Comparison of ENCODE assay signal across 8 cellular contexts in genomic region chr6:106547053-106547414, GRCh38.
A peak's percentile ranks its signal among the peaks of the same experiment; 100 is the strongest.
DNase-seq lines count a peak whose midpoint lies in the region; ATAC-seq and TF ChIP-seq lines count a peak whose summit lies in the region.

No MANE protein-coding gene starts in this region.

- no peak overlapping the region for H2AFZ ChIP-seq in OCI-LY3 (ENCODE audit: low read depth, low read length)

- H4K20me1 ChIP-seq in OCI-LY3 (ENCODE audit: insufficient read depth, low read length): no peaks in the 10 kb centered on the region

- H3K9me3 ChIP-seq in OCI-LY3 (ENCODE audit: insufficient read depth, low read length): no peaks in the 10 kb centered on the region
- H3K9me3 ChIP-seq in skeletal muscle tissue (ENCODE audit: control insufficient read depth in 3 of 3, low read length in 3 of 3): no peaks in the 10 kb centered on the region
- no peaks in the 10 kb centered on the region for H3K9me3 ChIP-seq in SJCRH30 (replicated peaks)

- DNase-seq in NCI-H2081 (lab: John Stamatoyannopoulos, UW): peak; percentile 6 to 43
- no peak for DNase-seq in NCI-H2081 treated with DMSO at 0.1 percent for 48 hours (lab: John Stamatoyannopoulos, UW)
- no peak for DNase-seq in epithelial cell of prostate (ENCODE audit: low read depth, low spot score)
- no peak for DNase-seq in GM03348 (ENCODE audit: low spot score)
- DNase-seq in SJCRH30: no peak

- H3K27ac ChIP-seq in OCI-LY3 (ENCODE audit: low read length) (peak overlapping the region; percentile 32; the same call in 1 of the 2 replicates), epithelial cell of prostate (peak overlapping the region; percentile 98), skeletal muscle tissue (ENCODE audit: low read depth, low read length) (peak overlapping the region; percentile 65), SJCRH30 (no peak overlapping the region)

- H3K36me3 ChIP-seq in OCI-LY3 (replicated peaks; ENCODE audit: low read depth, low read length) (peaks cover 54% of the 10 kb centered on the region), skeletal muscle tissue (ENCODE audit: control insufficient read depth in 3 of 3, insufficient read depth in 3 of 3, low read length in 3 of 3) (no peaks in the 10 kb centered on the region), SJCRH30 (no peaks in the 10 kb centered on the region; the same call in 1 of the 2 replicates)

- TF ChIP-seq CTCF in OCI-LY3 (IDR thresholded peaks at IDR 0.05; ENCODE audit: low read depth, low read length): no peak

- H3K79me2 ChIP-seq in OCI-LY3 (ENCODE audit: low read length): peaks cover 6% of the 10 kb centered on the region

- H3K4me1 ChIP-seq in OCI-LY3 (ENCODE audit: low read length): peaks cover 15% of the 10 kb centered on the region
- peaks cover 0 to 5% (median 3%) of the 10 kb centered on the region in 3 donors for H3K4me1 ChIP-seq in skeletal muscle tissue (ENCODE audit: control insufficient read depth in 3 of 3, insufficient read depth in 3 of 3, low read length in 3 of 3)
- no peaks in the 10 kb centered on the region for H3K4me1 ChIP-seq in SJCRH30

- no peak overlapping the region for H3K9ac ChIP-seq in OCI-LY3 (ENCODE audit: low read length)
- H3K9ac ChIP-seq in skeletal muscle tissue (ENCODE audit: low read depth in 1 of 3, low read length in 3 of 3): no peak overlapping the region

- H3K4me3 ChIP-seq in OCI-LY3 (ENCODE audit: low read length) (no peak overlapping the region), skeletal muscle tissue (ENCODE audit: low read length in 3 of 3) (no peak overlapping the region), SJCRH30 (no peak overlapping the region)

- no peak for ATAC-seq in GM18520 (IDR thresholded peaks at IDR 0.05; ENCODE audit: unreplicated experiment)

- H3K4me2 ChIP-seq in OCI-LY3 (ENCODE audit: low read length): 0 out of 2 replicates have a peak overlapping the region, but pooled peaks have one; percentile 8

- H3K27me3 ChIP-seq in OCI-LY3 (ENCODE audit: low read depth, low read length) (no peaks in the 10 kb centered on the region), skeletal muscle tissue (ENCODE audit: control insufficient read depth in 3 of 3, insufficient read depth in 3 of 3, low read length in 3 of 3) (no peaks in the 10 kb centered on the region), SJCRH30 (no peaks in the 10 kb centered on the region)

Comparison
In these comparisons a context has a peak if more than half of its experiments do, and no peak if none do; other contexts are left out.
1. DNase-seq: peak in NCI-H2081 (2 of 2); none in NCI-H2081 treated with DMSO at 0.1 percent for 48 hours (single experiment), epithelial cell of prostate (single experiment), GM03348 (single experiment) and SJCRH30 (0 of 2).